In the genomic region with DNA sequence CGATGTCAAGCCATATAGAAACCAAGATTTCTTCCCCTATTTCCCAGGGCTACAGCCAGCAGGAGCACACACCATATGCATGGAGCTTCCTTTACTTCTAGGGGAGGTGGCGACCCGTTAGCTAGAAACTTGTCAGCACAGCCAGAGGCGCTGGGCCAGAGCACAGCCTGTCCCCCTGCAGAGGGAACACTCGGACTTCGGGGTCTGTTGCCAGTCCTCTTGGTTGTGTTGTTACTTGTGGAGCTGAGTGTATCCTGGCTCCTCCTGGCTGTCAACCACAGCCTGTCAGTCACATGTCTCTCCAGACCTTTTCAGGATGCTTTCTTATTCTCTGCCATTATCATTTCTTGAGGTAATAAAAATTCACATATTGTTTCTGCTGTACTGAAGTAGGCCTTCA, we compare ENCODE assay signal across 8 cellular contexts. TPM values are rescaled to one million over a fixed set of nuclear protein-coding genes. Genes with fewer than 3 reads are reported as not detected.
DNase-seq lines count a peak whose midpoint lies in the region; ATAC-seq and TF ChIP-seq lines count a peak whose summit lies in the region.

No MANE protein-coding gene starts in this region.

- H3K9me3 Mint-ChIP-seq in activated CD4-positive, alpha-beta memory T cell treated with anti-CD3 and anti-CD28 coated beads for 36 hours = no peaks in the 10 kb centered on the region
- no peaks in the 10 kb centered on the region for H3K9me3 Mint-ChIP-seq in activated CD4-positive, alpha-beta memory T cell treated with anti-CD3 and anti-CD28 coated beads, Interleukin-2, amount 10 ng/mL, durations not matched to agents 7 days and 5 days

- peaks cover 57% of the 10 kb centered on the region for H3K36me3 ChIP-seq in mesodermal cell (ENCODE audit: control insufficient read depth, insufficient read depth, low read length)
- H3K36me3 ChIP-seq in tibial artery = no peaks in the 10 kb centered on the region

- H3K27me3 Mint-ChIP-seq in activated CD4-positive, alpha-beta memory T cell treated with anti-CD3 and anti-CD28 coated beads for 36 hours = no peaks in the 10 kb centered on the region
- no peaks in the 10 kb centered on the region for H3K27me3 Mint-ChIP-seq in activated CD4-positive, alpha-beta memory T cell treated with anti-CD3 and anti-CD28 coated beads, Interleukin-2, amount 10 ng/mL, durations not matched to agents 7 days and 5 days

- H3K27ac ChIP-seq in mesodermal cell (ENCODE audit: low read depth, low read length, severe bottlenecking) (peak overlapping the region; percentile 60), tibial artery (peak overlapping the region; percentile 18 to 55)

- peaks cover 3% of the 10 kb centered on the region for H3K4me1 Mint-ChIP-seq in activated CD4-positive, alpha-beta memory T cell treated with anti-CD3 and anti-CD28 coated beads for 36 hours (ENCODE audit: low read depth)
- H3K4me1 Mint-ChIP-seq in activated CD4-positive, alpha-beta memory T cell treated with anti-CD3 and anti-CD28 coated beads, Interleukin-2, amount 10 ng/mL, durations not matched to agents 7 days and 5 days = peaks cover 4% of the 10 kb centered on the region

- H3K4me3 ChIP-seq in choroid plexus epithelial cell (ENCODE audit: low read depth, low read length) (no peak overlapping the region), mesodermal cell (ENCODE audit: extremely low read depth, insufficient read depth, low read length, poor library complexity, severe bottlenecking) (no peak overlapping the region), tibial artery (no peak overlapping the region)

- no peak for DNase-seq in activated CD4-positive, alpha-beta memory T cell treated with anti-CD3 and anti-CD28 coated beads for 36 hours
- DNase-seq in activated CD4-positive, alpha-beta memory T cell treated with anti-CD3 and anti-CD28 coated beads, Interleukin-2, amount 10 ng/mL, durations not matched to agents 7 days and 5 days = no peak
- DNase-seq in choroid plexus epithelial cell (ENCODE audit: low read depth) = peak; percentile 24
- DNase-seq in tibial artery = peak; percentile 71 to 82
- no peak for DNase-seq in SW480 (ENCODE audit: low spot score)
- no peak for DNase-seq in GM20000 (ENCODE audit: low spot score)

- H3K9me3 ChIP-seq in mesodermal cell (ENCODE audit: control insufficient read depth, low read length) (no peaks in the 10 kb centered on the region), tibial artery (no peaks in the 10 kb centered on the region)

- intact Hi-C loops in activated CD4-positive, alpha-beta memory T cell treated with anti-CD3 and anti-CD28 coated beads for 36 hours (cut with micrococcal nuclease) = no loop called here
- intact Hi-C loops in tibial artery (cut with DNase I; ENCODE audit: low total_unique reads) = no loop called here

- CTCF ChIA-PET in activated CD4-positive, alpha-beta memory T cell treated with anti-CD3 and anti-CD28 coated beads for 36 hours (lab: Charles Lee) = no interaction called here
- CTCF ChIA-PET in activated CD4-positive, alpha-beta memory T cell treated with anti-CD3 and anti-CD28 coated beads, Interleukin-2, amount 10 ng/mL, durations not matched to agents 7 days and 5 days (lab: Charles Lee) = interaction anchor here (1.0 kb wide), 1 partner anchor 404 kb away, joined by 4 read pairs; a partner anchor contains a TSS

- H3K36me3 Mint-ChIP-seq in activated CD4-positive, alpha-beta memory T cell treated with anti-CD3 and anti-CD28 coated beads for 36 hours = peaks cover 49% of the 10 kb centered on the region
- peaks cover 33% of the 10 kb centered on the region for H3K36me3 Mint-ChIP-seq in activated CD4-positive, alpha-beta memory T cell treated with anti-CD3 and anti-CD28 coated beads, Interleukin-2, amount 10 ng/mL, durations not matched to agents 7 days and 5 days (ENCODE audit: low read depth)

- 46 to 61% methylated on average over 1 to 6 of the region's 6 CpGs for WGBS in mesodermal cell (ENCODE audit: insufficient coverage in 2 of 2), 2 experiments

- POLR2A ChIA-PET in activated CD4-positive, alpha-beta memory T cell treated with anti-CD3 and anti-CD28 coated beads for 36 hours (lab: Charles Lee) = no interaction called here
- POLR2A ChIA-PET in activated CD4-positive, alpha-beta memory T cell treated with anti-CD3 and anti-CD28 coated beads, Interleukin-2, amount 10 ng/mL, durations not matched to agents 7 days and 5 days (lab: Charles Lee) = interaction anchor here (0.6 kb wide), 1 partner anchor 269 kb away, joined by 3 read pairs; no protein-coding TSS in a partner anchor

- no peak for ATAC-seq in HG03097 (IDR thresholded peaks at IDR 0.05; ENCODE audit: low FRiP score, unreplicated experiment)

- TF ChIP-seq CTCF in choroid plexus epithelial cell (conservative IDR thresholded peaks at IDR 0.05; ENCODE audit: low read depth, low read length) = peak; percentile 22
- TF ChIP-seq CTCF in tibial artery (IDR thresholded peaks at IDR 0.05) = no peak
- no peak for TF ChIP-seq CTCF in GM20000 (IDR thresholded peaks at IDR 0.05; ENCODE audit: extremely low read depth, missing control alignments)

- no peaks in the 10 kb centered on the region for H3K27me3 ChIP-seq in tibial artery

- H3K4me3 Mint-ChIP-seq in activated CD4-positive, alpha-beta memory T cell treated with anti-CD3 and anti-CD28 coated beads for 36 hours = no peak overlapping the region
- H3K4me3 Mint-ChIP-seq in activated CD4-positive, alpha-beta memory T cell treated with anti-CD3 and anti-CD28 coated beads, Interleukin-2, amount 10 ng/mL, durations not matched to agents 7 days and 5 days = no peak overlapping the region

- peaks cover 34% of the 10 kb centered on the region for H3K4me1 ChIP-seq in mesodermal cell (ENCODE audit: control insufficient read depth, insufficient read depth, low read length, poor library complexity, severe bottlenecking)
- peaks cover 0 to 59% (median 18%) of the 10 kb centered on the region in 4 donors for H3K4me1 ChIP-seq in tibial artery

- H3K27ac Mint-ChIP-seq in activated CD4-positive, alpha-beta memory T cell treated with anti-CD3 and anti-CD28 coated beads for 36 hours = peak overlapping the region; percentile 51
- no peak overlapping the region for H3K27ac Mint-ChIP-seq in activated CD4-positive, alpha-beta memory T cell treated with anti-CD3 and anti-CD28 coated beads, Interleukin-2, amount 10 ng/mL, durations not matched to agents 7 days and 5 days

RNA-seq across cellular contexts. Expression of gene TRAF3IP2, which starts 57.6 kb away (rescaled TPM):
- total RNA-seq in activated CD4-positive, alpha-beta memory T cell treated with anti-CD3 and anti-CD28 coated beads for 36 hours = 10 to 100 TPM; 42.0 to 43.2 TPM
- 10 to 100 TPM; 25.2 to 29.6 TPM for total RNA-seq in activated CD4-positive, alpha-beta memory T cell treated with anti-CD3 and anti-CD28 coated beads, Interleukin-2, amount 10 ng/mL, durations not matched to agents 7 days and 5 days
- polyA plus RNA-seq in mesodermal cell (2013, experiment 1 of 2) = 10.9 TPM
- 8.2 TPM for polyA plus RNA-seq in mesodermal cell (2013, experiment 2 of 2)

Comparison
In these comparisons a context has a peak if more than half of its experiments do, and no peak if none do; other contexts are left out.
1. DNase-seq: peak in choroid plexus epithelial cell (single experiment) and tibial artery (2 of 2); none in activated CD4-positive, alpha-beta memory T cell treated with anti-CD3 and anti-CD28 coated beads for 36 hours (single experiment), activated CD4-positive, alpha-beta memory T cell treated with anti-CD3 and anti-CD28 coated beads, Interleukin-2, amount 10 ng/mL, durations not matched to agents 7 days and 5 days (single experiment), SW480 (single experiment) and GM20000 (single experiment).